17 cellular contexts compared by ENCODE assay signal in the genomic region with DNA sequence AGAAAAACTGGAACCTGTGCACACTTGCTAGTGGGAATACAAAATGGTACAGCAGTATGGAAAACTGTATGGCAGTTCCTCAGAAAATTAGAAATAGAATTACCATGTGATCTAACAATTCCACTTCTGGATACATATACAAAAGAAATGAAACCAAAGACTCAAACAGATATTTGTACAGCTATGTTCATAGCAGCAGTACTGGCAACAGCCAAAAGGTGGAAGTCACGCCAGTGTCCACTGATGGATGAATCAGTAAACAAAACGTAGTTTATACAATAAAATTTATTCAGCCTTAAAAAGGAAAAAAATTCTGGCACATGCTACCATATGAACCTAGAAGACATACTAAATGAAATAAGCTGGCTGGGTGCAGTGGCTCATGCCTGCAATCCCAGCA. TPM values are rescaled to one million over a fixed set of nuclear protein-coding genes. Genes with fewer than 3 reads are reported as not detected.
DNase-seq lines count a peak whose midpoint lies in the region; ATAC-seq and TF ChIP-seq lines count a peak whose summit lies in the region.
"Had no signal": no experiment of that assay in that cellular context is flagged by ENCODE, and none has a peak within 500 bp of the region (broad histone marks: within the 10 kb centered on the region; RNA-seq: fewer than 3 reads in every experiment).

No MANE protein-coding gene starts in this region.

- H3K9me1 ChIP-seq in IMR-90 (ENCODE audit: insufficient read depth, low read length): peaks cover 4% of the 10 kb centered on the region; the same call in 1 of the 2 replicates

- no peak overlapping the region for H3K23ac ChIP-seq in IMR-90 (ENCODE audit: low read depth, low read length)

- TF ChIP-seq RAD21 in IMR-90 (IDR thresholded peaks at IDR 0.05; ENCODE audit: low read length): no peak

- no peak overlapping the region for H3K9ac ChIP-seq in IMR-90 (ENCODE audit: low read depth, low read length)

- WGBS in IMR-90 (ENCODE audit: extremely low coverage in 2 of 2, insufficient read length in 1 of 2), 2 experiments: no CpG with 5 or more reads among the region's 2 CpGs

- H2BK5ac ChIP-seq in IMR-90 (ENCODE audit: low read depth, low read length, poor library complexity, severe bottlenecking): no peak overlapping the region

- H3K18ac ChIP-seq in IMR-90 (ENCODE audit: low read depth, low read length): no peak overlapping the region

- H4K91ac ChIP-seq in IMR-90 (ENCODE audit: insufficient read depth, low read depth, low read length): no peak overlapping the region

- no peaks in the 10 kb centered on the region; the same call in 1 of the 2 replicates for H4K20me1 ChIP-seq in IMR-90 (ENCODE audit: insufficient read depth, low read length)

- no peak overlapping the region for H2AK5ac ChIP-seq in IMR-90 (ENCODE audit: low read depth, low read length)

- H3K4me1 ChIP-seq in IMR-90 (ENCODE audit: control insufficient read depth, insufficient read depth, low read length): no peaks in the 10 kb centered on the region
- no peaks in the 10 kb centered on the region for H3K4me1 ChIP-seq in lower lobe of right lung

- H3K27ac ChIP-seq in AG04450 (ENCODE audit: low read depth, low read length) (no peak overlapping the region), IMR-90 (ENCODE audit: insufficient read depth, low read length) (no peak overlapping the region), lower lobe of right lung (no peak overlapping the region)
- H3K27ac ChIP-seq: RWPE1 had no signal

- H3K36me3 ChIP-seq in IMR-90 (ENCODE audit: control insufficient read depth, insufficient read depth, low read length) (peaks cover 9% of the 10 kb centered on the region), lower lobe of right lung (peaks cover 29% of the 10 kb centered on the region)

- no peak overlapping the region for H4K5ac ChIP-seq in IMR-90 (ENCODE audit: low read depth, low read length)

- no peak overlapping the region for H3K4me2 ChIP-seq in IMR-90 (ENCODE audit: low read depth, low read length)
- H3K4me2 ChIP-seq: GM23338 had no signal

- BruUV-seq in IMR-90 (replicated peaks; lab: Mats Ljungman, UMichigan): no TSS peak

- H3K9me3 ChIP-seq in AG04450 (ENCODE audit: control insufficient read depth, insufficient read depth, low read length): peaks cover 4% of the 10 kb centered on the region
- H3K9me3 ChIP-seq in IMR-90 (ENCODE audit: control insufficient read depth, insufficient read depth, low read length): peaks cover 5% of the 10 kb centered on the region
- peaks cover 8% of the 10 kb centered on the region for H3K9me3 ChIP-seq in lower lobe of right lung

- no peak overlapping the region for H3K14ac ChIP-seq in IMR-90 (replicated peaks; ENCODE audit: low read depth, low read length)

- H3K79me1 ChIP-seq in IMR-90 (ENCODE audit: low read depth in 1 of 2, low read length in 2 of 2): peaks cover 13 to 40% of the 10 kb centered on the region in 2 experiments

- POLR2A ChIA-PET in AG04450 (lab: Yijun Ruan, JAX) (interaction anchor here (0.6 kb wide), 1 partner anchor 10 kb away, joined by 3 read pairs; no protein-coding TSS in a partner anchor), IMR-90 (lab: Charles Lee; ENCODE audit: unreplicated experiment) (no interaction called here)

- H4K8ac ChIP-seq in IMR-90 (ENCODE audit: low read depth in 2 of 2, low read length in 2 of 2): no peak overlapping the region

- intact Hi-C loops in IMR-90 (cut with micrococcal nuclease): no loop called here
- intact Hi-C loops in lower lobe of right lung (cut with DNase I): no loop called here

- no peak overlapping the region for H3K56ac ChIP-seq in IMR-90 (ENCODE audit: extremely low read depth, insufficient read depth, low read length)

- no peak overlapping the region for H3K4me3 ChIP-seq in AG04450 (ENCODE audit: low read depth, low read length)
- no peak overlapping the region for H3K4me3 ChIP-seq in IMR-90 (ENCODE audit: insufficient read depth, low read depth, low read length)
- H3K4me3 ChIP-seq in fibroblast of the aortic adventitia (ENCODE audit: low read depth, low read length): no peak overlapping the region
- no peak overlapping the region for H3K4me3 ChIP-seq in lower lobe of right lung
- H3K4me3 ChIP-seq: GM23338 had no signal

- in situ Hi-C loops in IMR-90 (cut with MboI; ENCODE audit: low sequenced_read_pairs): no loop called here

- TF ChIP-seq CTCF in AG04450 (IDR thresholded peaks at IDR 0.05; ENCODE audit: low read depth, low read length) (peak; percentile 31), IMR-90 (conservative IDR thresholded peaks at IDR 0.05; ENCODE audit: low read depth, low read length) (no peak), fibroblast of the aortic adventitia (IDR thresholded peaks at IDR 0.05; ENCODE audit: insufficient read depth, low read length) (peak; percentile 7), lower lobe of right lung (IDR thresholded peaks at IDR 0.05) (no peak)

- H3K27me3 ChIP-seq in AG04450 (ENCODE audit: control insufficient read depth, insufficient read depth, low read length): no peaks in the 10 kb centered on the region
- no peaks in the 10 kb centered on the region for H3K27me3 ChIP-seq in IMR-90 (ENCODE audit: control insufficient read depth, insufficient read depth, low read length)
- no peaks in the 10 kb centered on the region for H3K27me3 ChIP-seq in lower lobe of right lung (ENCODE audit: low read depth)

- no peak overlapping the region for H2BK20ac ChIP-seq in IMR-90 (ENCODE audit: low read depth, low read length)

- TF ChIP-seq POLR2A in IMR-90 (IDR thresholded peaks at IDR 0.05; ENCODE audit: low read depth, low read length): no peak

- ATAC-seq in IMR-90 (ENCODE audit: low read depth) (peak; percentile 32; the same call in 1 of the 2 replicates), lower lobe of right lung (no peak)
- ATAC-seq: CD8-positive, alpha-beta T cell; GM23338; HCT116 had no signal

- DNase-seq in AG04450 (ENCODE audit: low read depth, low spot score) (no peak), IMR-90 (no peak), RKO (ENCODE audit: low spot score) (peak; percentile 13), fibroblast of the aortic adventitia (ENCODE audit: low read depth) (no peak), activated gamma-delta T cell (lab: John Stamatoyannopoulos, UW) (no peak), DMS 273 (lab: John Stamatoyannopoulos, UW; ENCODE audit: unreplicated experiment) (no peak), lower lobe of right lung (no peak)
- DNase-seq in central memory CD4-positive, alpha-beta T cell: no peak
- DNase-seq: 8988T; CD8-positive, alpha-beta T cell; GF-D8; KBM-7; NCI-H1092; NCI-H69 had no signal

- CTCF ChIA-PET in AG04450 (lab: Charles Lee) (interaction anchor here (0.7 to 1.6 kb wide), 3 partner anchors 24 to 563 kb away, joined by 3 to 4 read pairs (median 3); no protein-coding TSS in a partner anchor), IMR-90 (lab: Yijun Ruan, JAX) (no interaction called here)

- no peak overlapping the region for H2BK120ac ChIP-seq in IMR-90 (ENCODE audit: low read depth, low read length)

- no peak overlapping the region for H3K4ac ChIP-seq in IMR-90 (ENCODE audit: low read depth, low read length)

- no peak overlapping the region for H2AK9ac ChIP-seq in IMR-90 (replicated peaks; ENCODE audit: low read depth, low read length, poor library complexity)

- H2AFZ ChIP-seq in IMR-90 (replicated peaks; ENCODE audit: low read length, poor library complexity): no peak overlapping the region
- H2AFZ ChIP-seq: GM23338 had no signal

- H2BK15ac ChIP-seq in IMR-90 (ENCODE audit: low read depth, low read length): no peak overlapping the region

- dilution Hi-C loops in IMR-90 (cut with HindIII; ENCODE audit: low sequenced_read_pairs, unreplicated experiment): no loop called here

TF ChIP-seq in IMR-90, 13 proteins besides CTCF, POLR2A, EP300 and RAD21:
- TF ChIP-seq, protein P1, sequence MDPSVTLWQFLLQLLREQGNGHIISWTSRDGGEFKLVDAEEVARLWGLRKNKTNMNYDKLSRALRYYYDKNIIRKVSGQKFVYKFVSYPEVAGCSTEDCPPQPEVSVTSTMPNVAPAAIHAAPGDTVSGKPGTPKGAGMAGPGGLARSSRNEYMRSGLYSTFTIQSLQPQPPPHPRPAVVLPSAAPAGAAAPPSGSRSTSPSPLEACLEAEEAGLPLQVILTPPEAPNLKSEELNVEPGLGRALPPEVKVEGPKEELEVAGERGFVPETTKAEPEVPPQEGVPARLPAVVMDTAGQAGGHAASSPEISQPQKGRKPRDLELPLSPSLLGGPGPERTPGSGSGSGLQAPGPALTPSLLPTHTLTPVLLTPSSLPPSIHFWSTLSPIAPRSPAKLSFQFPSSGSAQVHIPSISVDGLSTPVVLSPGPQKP (IDR thresholded peaks at IDR 0.05; ENCODE audit: borderline replicate concordance, low read depth, low read length): no peak
- TF ChIP-seq CHD1 (IDR thresholded peaks at IDR 0.05; ENCODE audit: low read depth, low read length): no peak
- no peak for TF ChIP-seq RCOR1 (IDR thresholded peaks at IDR 0.05; ENCODE audit: insufficient replicate concordance, low read length)
- no peak for TF ChIP-seq CEBPB (IDR thresholded peaks at IDR 0.05; ENCODE audit: low read depth, low read length)
- TF ChIP-seq SMC3 (IDR thresholded peaks at IDR 0.05; ENCODE audit: low read depth, low read length): no peak
- no peak for TF ChIP-seq NFE2L2 (IDR thresholded peaks at IDR 0.05; ENCODE audit: low read depth, low read length)
TF ChIP-seq in IMR-90: peak in this region for 0.

RNA-seq across cellular contexts. Expression of a gene that starts 23.0 kb away (rescaled TPM):
- polyA plus RNA-seq in AG04450 (2011; rRNA removed) (31.2 and 39.0 TPM in 2 replicates), IMR-90 (2012; rRNA removed) (6.9 and 9.3 TPM in 2 replicates)
- polyA minus RNA-seq in AG04450 (2011; rRNA and poly(A)+ RNA removed): 35.4 and 50.4 TPM in 2 replicates
- total RNA-seq in IMR-90 (2012; rRNA removed) (26.4 and 27.4 TPM in 2 replicates), fibroblast of the aortic adventitia (ENCODE audit: low replicate concordance) (20.4 and 44.7 TPM in 2 replicates), lower lobe of right lung (26.3 TPM)
- 1.9 and 2.2 TPM in 2 replicates for polyA plus RNA-seq in IMR-90 (2012; cell fraction: cytosol; rRNA removed)
- polyA plus RNA-seq in IMR-90 (2012; cell fraction: nucleus; rRNA removed; ENCODE audit: low replicate concordance): 2.3 and 19.9 TPM in 2 replicates

RNA-seq across cellular contexts. Expression of a gene that starts 42.0 kb away (rescaled TPM):
- polyA plus RNA-seq in AG04450 (2011; rRNA removed): 5.2 and 7.6 TPM in 2 replicates
- polyA minus RNA-seq in AG04450 (2011; rRNA and poly(A)+ RNA removed): 3.0 and 7.5 TPM in 2 replicates
- 18.3 and 35.0 TPM in 2 replicates for total RNA-seq in IMR-90 (2012; rRNA removed)
- polyA plus RNA-seq in IMR-90 (2012; rRNA removed): 6.9 and 8.8 TPM in 2 replicates
- polyA plus RNA-seq in IMR-90 (2012; cell fraction: cytosol; rRNA removed): 0.57 and 1.3 TPM in 2 replicates
- 0.51 and 2.5 TPM in 2 replicates for polyA plus RNA-seq in IMR-90 (2012; cell fraction: nucleus; rRNA removed; ENCODE audit: low replicate concordance)
- 4.5 and 46.5 TPM in 2 replicates for total RNA-seq in fibroblast of the aortic adventitia (ENCODE audit: low replicate concordance)
- 1.8 TPM for total RNA-seq in lower lobe of right lung

Comparison
In these comparisons a context has a peak if more than half of its experiments do, and no peak if none do; other contexts are left out.
1. CTCF ChIP-seq: peak in AG04450 (single experiment) and fibroblast of the aortic adventitia (single experiment); none in IMR-90 (single experiment) and lower lobe of right lung (single experiment).